Comparison of ENCODE assay signal across 8 cellular contexts in the genomic region with DNA sequence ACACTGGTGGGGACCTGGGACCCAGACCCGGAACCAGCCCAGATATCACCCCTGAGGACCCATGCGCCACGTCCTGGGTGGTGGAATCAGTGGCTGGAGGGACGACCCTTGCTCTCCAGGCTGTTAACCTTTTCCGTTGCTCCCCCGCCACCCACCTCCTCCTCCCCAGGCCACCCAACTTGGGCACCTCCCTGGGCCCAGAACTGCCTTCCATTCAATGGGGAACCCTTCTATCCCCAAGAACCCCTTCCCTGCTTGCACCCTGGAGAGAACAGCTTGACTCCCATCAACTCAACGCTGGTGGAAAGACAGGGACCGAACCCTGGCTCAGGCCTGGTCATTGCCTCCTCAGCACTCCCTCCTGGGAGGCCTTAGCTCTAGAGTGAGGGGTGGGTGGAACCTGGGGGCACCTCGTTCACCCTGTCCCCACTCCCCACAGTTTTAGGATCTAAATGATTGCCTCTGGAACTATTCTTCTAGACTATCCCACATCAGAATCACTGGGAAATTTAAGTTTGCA. TPM values are rescaled to one million over a fixed set of nuclear protein-coding genes. Genes with fewer than 3 reads are reported as not detected.
DNase-seq lines count a peak whose midpoint lies in the region; ATAC-seq, FAIRE-seq and TF ChIP-seq lines count a peak whose summit lies in the region.

No MANE protein-coding gene starts in this region.

- TF ChIP-seq EP300 in GM12878 (IDR thresholded peaks at IDR 0.05; ENCODE audit: borderline replicate concordance in 1 of 2, control insufficient read depth in 1 of 2, low read depth in 2 of 2, low read length in 2 of 2): no peak

- peak overlapping the region; percentile 83 to 96 for H3K18ac ChIP-seq in mesenchymal stem cell (ENCODE audit: low read depth in 1 of 2, low read length in 2 of 2)

- H3K4me2 ChIP-seq in GM12878 (ENCODE audit: control insufficient read depth, insufficient read depth): peak overlapping the region; percentile 75
- peak overlapping the region; percentile 82 for H3K4me2 ChIP-seq in mesenchymal stem cell (ENCODE audit: low read length, poor library complexity, severe bottlenecking)

- peak overlapping the region; percentile 86 for H3K4me3 Mint-ChIP-seq in activated naive CD4-positive, alpha-beta T cell treated with anti-CD3 and anti-CD28 coated beads, Interleukin-2, amount 50 U/mL, for 24 hours

- no peak for TF ChIP-seq POLR2A in GM12878 (IDR thresholded peaks at IDR 0.05; ENCODE audit: low read depth, low read length)

- peak overlapping the region; percentile 80 for H3K27ac Mint-ChIP-seq in activated naive CD4-positive, alpha-beta T cell treated with anti-CD3 and anti-CD28 coated beads, Interleukin-2, amount 50 U/mL, for 24 hours

- H2BK12ac ChIP-seq in mesenchymal stem cell (ENCODE audit: low read length in 2 of 2): peak overlapping the region; percentile 59 to 85

- H3K27me3 ChIP-seq in GM12878 (replicated peaks in 1 of 2; ENCODE audit: control insufficient read depth in 2 of 2, insufficient read depth in 2 of 2, low read length in 1 of 2) (no peaks in the 10 kb centered on the region), mesenchymal stem cell (ENCODE audit: control insufficient read depth in 1 of 2, insufficient read depth in 1 of 2, low read length in 2 of 2) (peaks cover 0 to 5% of the 10 kb centered on the region in 2 experiments)

- 67% methylated on average over 7 of the region's 9 CpGs for WGBS in GM12878 (ENCODE audit: insufficient coverage, insufficient replicate concordance, low lambda C conversion rate, missing lambda C conversion rate)
- WGBS in mesenchymal stem cell: 72% methylated on average over 9 of the region's 9 CpGs
- 60% methylated on average over 9 of the region's 9 CpGs for WGBS in urinary bladder

- no peaks in the 10 kb centered on the region for H4K20me1 ChIP-seq in GM12878 (ENCODE audit: control insufficient read depth, insufficient read depth)

- H2AK5ac ChIP-seq in mesenchymal stem cell (ENCODE audit: low read length, severe bottlenecking): peak overlapping the region; percentile 12

- H3K4ac ChIP-seq in mesenchymal stem cell (ENCODE audit: low read depth in 1 of 2, low read length in 2 of 2): peak overlapping the region; percentile 89 to 90

- peak overlapping the region; percentile 99 for H4K8ac ChIP-seq in mesenchymal stem cell (ENCODE audit: low read length)

- H3K36me3 Mint-ChIP-seq in activated naive CD4-positive, alpha-beta T cell treated with anti-CD3 and anti-CD28 coated beads, Interleukin-2, amount 50 U/mL, for 24 hours: no peaks in the 10 kb centered on the region

- DNase-seq in activated naive CD4-positive, alpha-beta T cell (lab: John Stamatoyannopoulos, UW): no peak
- DNase-seq in GM12878 (ENCODE audit: low read depth, low spot score) (no peak), mesenchymal stem cell (no peak), NCI-H128 (lab: John Stamatoyannopoulos, UW; ENCODE audit: unreplicated experiment) (no peak), NCI-H226 (no peak), NCI-H446 (lab: John Stamatoyannopoulos, UW) (no peak)

- no peaks in the 10 kb centered on the region for H3K9me3 Mint-ChIP-seq in activated naive CD4-positive, alpha-beta T cell treated with anti-CD3 and anti-CD28 coated beads, Interleukin-2, amount 50 U/mL, for 24 hours

- no peak for FAIRE-seq in GM12878 (lab: Jason Lieb, UNC)

- H3K4me1 ChIP-seq in GM12878 (ENCODE audit: control insufficient read depth, insufficient read depth, low read length) (peaks cover 17% of the 10 kb centered on the region), mesenchymal stem cell (ENCODE audit: control insufficient read depth, insufficient read depth, low read depth, low read length) (peaks cover 20% of the 10 kb centered on the region), urinary bladder (ENCODE audit: insufficient read depth) (no peaks in the 10 kb centered on the region)

- H3K79me1 ChIP-seq in mesenchymal stem cell (replicated peaks; ENCODE audit: low read length, poor library complexity, severe bottlenecking): no peaks in the 10 kb centered on the region

- no TSS peak for BruUV-seq in GM12878 (replicated peaks; lab: Mats Ljungman, UMichigan)

- CTCF ChIA-PET in GM12878 (lab: Yijun Ruan, JAX): interaction anchor here (0.6 to 9.5 kb wide), 23 partner anchors 10 to 137 kb away, joined by 3 to 174 read pairs (median 8); a partner anchor contains a TSS

- H3K27ac ChIP-seq in GM12878 (ENCODE audit: control insufficient read depth, insufficient read depth) (peak overlapping the region; percentile 22; the same call in 1 of the 2 replicates), mesenchymal stem cell (ENCODE audit: low read length, poor library complexity, severe bottlenecking) (no peak overlapping the region), urinary bladder (ENCODE audit: low read depth) (no peak overlapping the region)

- SMC1A ChIA-PET in GM12878 (lab: Charles Lee; ENCODE audit: uncharacterized antibody, unreplicated experiment): interaction anchor here (1.1 to 3.9 kb wide), 6 partner anchors 12 to 106 kb away, joined by 3 to 53 read pairs (median 4); no protein-coding TSS in a partner anchor

- H3K27me3 Mint-ChIP-seq in activated naive CD4-positive, alpha-beta T cell treated with anti-CD3 and anti-CD28 coated beads, Interleukin-2, amount 50 U/mL, for 24 hours: no peaks in the 10 kb centered on the region

- no peak overlapping the region; the same call in 1 of the 2 replicates for H3K9ac ChIP-seq in GM12878 (ENCODE audit: control insufficient read depth, insufficient read depth, low read length)
- H3K9ac ChIP-seq in mesenchymal stem cell (ENCODE audit: low read length): peak overlapping the region; percentile 88

- no peaks in the 10 kb centered on the region for H3K79me2 ChIP-seq in GM12878 (ENCODE audit: control insufficient read depth, insufficient read depth, low read length)

- H3K14ac ChIP-seq in mesenchymal stem cell (ENCODE audit: low read length in 2 of 2): peak overlapping the region in 1 of 2 experiments; percentile 82

- H2BK120ac ChIP-seq in mesenchymal stem cell (ENCODE audit: low read depth, low read length): peak overlapping the region; percentile 88

- H3K9me3 ChIP-seq in GM12878 (replicated peaks; ENCODE audit: control insufficient read depth, insufficient read depth, low read length): no peaks in the 10 kb centered on the region; the same call in 2 of the 3 replicates
- H3K9me3 ChIP-seq in mesenchymal stem cell (ENCODE audit: control insufficient read depth, low read length): no peaks in the 10 kb centered on the region

- RAD21 ChIA-PET in GM12878 (lab: Charles Lee; ENCODE audit: unreplicated experiment): interaction anchor here (0.6 to 3.0 kb wide), 11 partner anchors 16 to 111 kb away, joined by 3 to 72 read pairs (median 6); a partner anchor contains a TSS

- H2AFZ ChIP-seq in GM12878 (ENCODE audit: control insufficient read depth, low read depth, low read length): peak overlapping the region; percentile 66
- H2AFZ ChIP-seq in mesenchymal stem cell (ENCODE audit: low read depth, low read length): peak overlapping the region; percentile 79

- intact Hi-C loops in GM12878 (cut with micrococcal nuclease; ENCODE audit: unreplicated experiment): loop anchor here (1.0 to 2.0 kb wide), 3 partner anchors 36 to 107 kb away; no protein-coding TSS in a partner anchor

- ATAC-seq in GM12878: no peak

- peaks cover 49% of the 10 kb centered on the region for H3K4me1 Mint-ChIP-seq in activated naive CD4-positive, alpha-beta T cell treated with anti-CD3 and anti-CD28 coated beads, Interleukin-2, amount 50 U/mL, for 24 hours

- TF ChIP-seq RAD21 in GM12878 (IDR thresholded peaks at IDR 0.05; ENCODE audit: insufficient read depth, low read depth, low read length): no peak

- peak overlapping the region; percentile 98 for H4K91ac ChIP-seq in mesenchymal stem cell (ENCODE audit: low read length)

- H3K4me3 ChIP-seq in GM12878 (peak overlapping the region; percentile 37; the same call in 1 of the 2 replicates), mesenchymal stem cell (ENCODE audit: insufficient read depth in 1 of 2, low read depth in 1 of 2, low read length in 2 of 2) (peak overlapping the region; percentile 47 to 81), urinary bladder (ENCODE audit: low read depth, low read length) (peak overlapping the region; percentile 89)

- no peaks in the 10 kb centered on the region for H3K36me3 ChIP-seq in GM12878 (ENCODE audit: control insufficient read depth in 2 of 2, insufficient read depth in 2 of 2, low read length in 1 of 2)
- peaks cover 0 to 11% of the 10 kb centered on the region in 2 experiments for H3K36me3 ChIP-seq in mesenchymal stem cell (ENCODE audit: control insufficient read depth in 1 of 2, insufficient read depth in 2 of 2, low read depth in 1 of 2, low read length in 2 of 2)
- H3K36me3 ChIP-seq in urinary bladder (ENCODE audit: insufficient read depth): no peaks in the 10 kb centered on the region

- POLR2A ChIA-PET in GM12878 (lab: Charles Lee): interaction anchor here (0.6 to 1.7 kb wide), 4 partner anchors 17 to 76 kb away, joined by 3 to 12 read pairs (median 4); a partner anchor contains a TSS

- no peak overlapping the region for H3K23ac ChIP-seq in mesenchymal stem cell (ENCODE audit: low read length in 2 of 2)

- H2BK15ac ChIP-seq in mesenchymal stem cell (ENCODE audit: low read depth, poor library complexity, severe bottlenecking): peak overlapping the region; percentile 73

- no peak for TF ChIP-seq CTCF in GM12878 (IDR thresholded peaks at IDR 0.05 in 2 of 3, conservative IDR thresholded peaks at IDR 0.05 in 1 of 3; ENCODE audit: control insufficient read depth in 2 of 3, extremely low read depth in 1 of 3, insufficient read depth in 1 of 3, low read depth in 3 of 3, low read length in 3 of 3)

- peak overlapping the region; percentile 15 for H2BK5ac ChIP-seq in mesenchymal stem cell (ENCODE audit: low read depth, low read length, poor library complexity, severe bottlenecking)

- in situ Hi-C loops in GM12878 (cut with MboI): loop anchor here (5.0 kb wide), 2 partner anchors 38 to 68 kb away; a partner anchor contains a TSS

RNA-seq across cellular contexts. Expression of a gene that starts 5.7 kb away (rescaled TPM):
- total RNA-seq in GM12878 (2013; cell fraction: nucleolus; rRNA removed): 76.5 and 84.9 TPM in 2 replicates
- total RNA-seq in GM12878 (2014; rRNA removed) (61.5 and 70.0 TPM in 2 replicates), GM12878 (2014; rRNA removed; fragmentation: Illumina TruSeq; extraction: Trizol) (25.8 and 27.0 TPM in 2 replicates), GM12878 (2021) (69.5 and 72.6 TPM in 2 replicates), urinary bladder (18.1 TPM)
- polyA plus RNA-seq in GM12878 (2011; ENCODE audit: low read depth): 89.9 TPM
- polyA plus RNA-seq in GM12878 (2011; rRNA removed) (92.5 and 122 TPM in 2 replicates), GM12878 (2014; fragmentation: Illumina TruSeq; extraction: Trizol) (30.5 and 54.4 TPM in 2 replicates), GM12878 (2014; fragmentation: Nextera tagmentation; extraction: Ambion mirVana) (10 to 100 TPM; 44.8 to 49.3 TPM), GM12878 (2014; rRNA removed) (74.1 and 82.0 TPM in 2 replicates), GM12878 (2016; fragmentation: Nextera tagmentation; extraction: Ambion mirVana) (10 to 100 TPM; 51.1 to 57.2 TPM), urinary bladder (28.0 TPM)
- polyA plus RNA-seq in GM12878 (2011; cell fraction: cytosol; rRNA removed): 206 and 287 TPM in 2 replicates
- polyA plus RNA-seq in GM12878 (2011; cell fraction: nucleus; rRNA removed): 208 and 325 TPM in 2 replicates
- polyA plus RNA-seq in GM12878 (2012): 178 and 191 TPM in 2 replicates
- polyA minus RNA-seq in GM12878 (2011; rRNA and poly(A)+ RNA removed): 37.9 and 97.9 TPM in 2 replicates
- 52.2 and 53.5 TPM in 2 replicates for polyA minus RNA-seq in GM12878 (2011; cell fraction: cytosol; rRNA and poly(A)+ RNA removed)
- 55.2 and 62.4 TPM in 2 replicates for polyA minus RNA-seq in GM12878 (2011; cell fraction: nucleus; rRNA and poly(A)+ RNA removed)
- 5.7 TPM for polyA plus RNA-seq in mesenchymal stem cell (2013, experiment 1 of 2)
- 5.9 TPM for polyA plus RNA-seq in mesenchymal stem cell (2013, experiment 2 of 2)

RNA-seq across cellular contexts. Expression of a gene that starts 13.4 kb away (rescaled TPM):
- total RNA-seq in GM12878 (2013; cell fraction: nucleolus; rRNA removed): 0.19 and 0.24 TPM in 2 replicates
- total RNA-seq in GM12878 (2014; rRNA removed): 0.11 and 0.33 TPM in 2 replicates
- 0.18 and 0.31 TPM in 2 replicates for total RNA-seq in GM12878 (2014; rRNA removed; fragmentation: Illumina TruSeq; extraction: Trizol)
- total RNA-seq in GM12878 (2021): 0.31 and 0.35 TPM in 2 replicates
- polyA plus RNA-seq in GM12878 (2011; ENCODE audit: low read depth): not detected
- 0.01 and 0.03 TPM in 2 replicates for polyA plus RNA-seq in GM12878 (2011; rRNA removed)
- polyA plus RNA-seq in GM12878 (2011; cell fraction: cytosol; rRNA removed): 0.01 and 0.05 TPM in 2 replicates
- polyA plus RNA-seq in GM12878 (2011; cell fraction: nucleus; rRNA removed): 0.42 and 0.53 TPM in 2 replicates
- polyA plus RNA-seq in GM12878 (2012): 0.83 and 1.1 TPM in 2 replicates
- 0.06 TPM in 1 of 2 replicates, not detected in the other for polyA plus RNA-seq in GM12878 (2014; fragmentation: Illumina TruSeq; extraction: Trizol)
- under 1 TPM in 1 of 2 experiments, not detected in 1; 0.04 TPM for polyA plus RNA-seq in GM12878 (2014; fragmentation: Nextera tagmentation; extraction: Ambion mirVana)
- 0.35 and 0.39 TPM in 2 replicates for polyA plus RNA-seq in GM12878 (2014; rRNA removed)
- under 1 TPM; 0.13 to 0.36 TPM for polyA plus RNA-seq in GM12878 (2016; fragmentation: Nextera tagmentation; extraction: Ambion mirVana)
- 0.07 and 0.67 TPM in 2 replicates for polyA minus RNA-seq in GM12878 (2011; rRNA and poly(A)+ RNA removed)
- 0.27 TPM in 1 of 2 replicates, not detected in the other for polyA minus RNA-seq in GM12878 (2011; cell fraction: cytosol; rRNA and poly(A)+ RNA removed)
- polyA minus RNA-seq in GM12878 (2011; cell fraction: nucleus; rRNA and poly(A)+ RNA removed): 0.60 and 0.67 TPM in 2 replicates
- polyA plus RNA-seq in mesenchymal stem cell (2013, experiment 1 of 2): 0.01 TPM
- polyA plus RNA-seq in mesenchymal stem cell (2013, experiment 2 of 2): 0.01 TPM
- 0.32 TPM for total RNA-seq in urinary bladder
- 0.82 TPM for polyA plus RNA-seq in urinary bladder

RNA-seq across cellular contexts. Expression of a gene that starts 23.0 kb away (rescaled TPM):
- not detected in 2 replicates for total RNA-seq in GM12878 (2013; cell fraction: nucleolus; rRNA removed)
- total RNA-seq in GM12878 (2014; rRNA removed) (not detected in 2 replicates), GM12878 (2014; rRNA removed; fragmentation: Illumina TruSeq; extraction: Trizol) (not detected in 2 replicates), GM12878 (2021) (not detected in 2 replicates), urinary bladder (7.2 TPM)
- polyA plus RNA-seq in GM12878 (2011; ENCODE audit: low read depth): 0.14 TPM
- polyA plus RNA-seq in GM12878 (2011; rRNA removed) (not detected in 2 replicates), GM12878 (2014; fragmentation: Illumina TruSeq; extraction: Trizol) (not detected in 2 replicates), GM12878 (2014; fragmentation: Nextera tagmentation; extraction: Ambion mirVana) (not detected), GM12878 (2014; rRNA removed) (not detected in 2 replicates), GM12878 (2016; fragmentation: Nextera tagmentation; extraction: Ambion mirVana) (not detected), urinary bladder (8.3 TPM)
- 0.01 TPM in 1 of 2 replicates, not detected in the other for polyA plus RNA-seq in GM12878 (2011; cell fraction: cytosol; rRNA removed)
- not detected in 2 replicates for polyA plus RNA-seq in GM12878 (2011; cell fraction: nucleus; rRNA removed)
- 0.20 and 0.36 TPM in 2 replicates for polyA plus RNA-seq in GM12878 (2012)
- not detected in 2 replicates for polyA minus RNA-seq in GM12878 (2011; rRNA and poly(A)+ RNA removed)
- not detected in 2 replicates for polyA minus RNA-seq in GM12878 (2011; cell fraction: cytosol; rRNA and poly(A)+ RNA removed)
- not detected in 2 replicates for polyA minus RNA-seq in GM12878 (2011; cell fraction: nucleus; rRNA and poly(A)+ RNA removed)
- not detected for polyA plus RNA-seq in mesenchymal stem cell (2013, experiment 1 of 2)
- not detected for polyA plus RNA-seq in mesenchymal stem cell (2013, experiment 2 of 2)

RNA-seq across cellular contexts. Expression of a gene that starts 35.9 kb away (rescaled TPM):
- total RNA-seq in GM12878 (2013; cell fraction: nucleolus; rRNA removed): 8.7 and 11.1 TPM in 2 replicates
- total RNA-seq in GM12878 (2014; rRNA removed) (21.6 and 28.5 TPM in 2 replicates), GM12878 (2014; rRNA removed; fragmentation: Illumina TruSeq; extraction: Trizol) (15.1 and 15.9 TPM in 2 replicates), GM12878 (2021) (31.6 and 33.1 TPM in 2 replicates), urinary bladder (9.8 TPM)
- polyA plus RNA-seq in GM12878 (2011; ENCODE audit: low read depth): 12.2 TPM
- polyA plus RNA-seq in GM12878 (2011; rRNA removed) (15.5 and 27.3 TPM in 2 replicates), GM12878 (2014; fragmentation: Illumina TruSeq; extraction: Trizol) (4.8 and 14.3 TPM in 2 replicates), GM12878 (2014; fragmentation: Nextera tagmentation; extraction: Ambion mirVana) (1 to 10 TPM; 1.0 to 2.4 TPM), GM12878 (2014; rRNA removed) (31.7 and 35.2 TPM in 2 replicates), GM12878 (2016; fragmentation: Nextera tagmentation; extraction: Ambion mirVana) (10 to 100 TPM; 53.7 to 54.4 TPM), urinary bladder (22.8 TPM)
- 46.8 and 56.3 TPM in 2 replicates for polyA plus RNA-seq in GM12878 (2011; cell fraction: cytosol; rRNA removed)
- polyA plus RNA-seq in GM12878 (2011; cell fraction: nucleus; rRNA removed): 79.2 and 92.0 TPM in 2 replicates
- 21.6 and 22.1 TPM in 2 replicates for polyA plus RNA-seq in GM12878 (2012)
- 24.2 and 39.7 TPM in 2 replicates for polyA minus RNA-seq in GM12878 (2011; rRNA and poly(A)+ RNA removed)
- 15.9 and 22.9 TPM in 2 replicates for polyA minus RNA-seq in GM12878 (2011; cell fraction: cytosol; rRNA and poly(A)+ RNA removed)
- polyA minus RNA-seq in GM12878 (2011; cell fraction: nucleus; rRNA and poly(A)+ RNA removed): 12.2 and 14.4 TPM in 2 replicates
- 11.3 TPM for polyA plus RNA-seq in mesenchymal stem cell (2013, experiment 1 of 2)
- polyA plus RNA-seq in mesenchymal stem cell (2013, experiment 2 of 2): 11.1 TPM

RNA-seq across cellular contexts. Expression of a gene that starts 36.0 kb away (rescaled TPM):
- total RNA-seq in GM12878 (2013; cell fraction: nucleolus; rRNA removed): 2.1 and 4.9 TPM in 2 replicates
- total RNA-seq in GM12878 (2014; rRNA removed) (35.9 and 40.7 TPM in 2 replicates), GM12878 (2014; rRNA removed; fragmentation: Illumina TruSeq; extraction: Trizol) (13.7 and 14.6 TPM in 2 replicates), GM12878 (2021) (26.6 and 31.7 TPM in 2 replicates), urinary bladder (29.1 TPM)
- 19.7 TPM for polyA plus RNA-seq in GM12878 (2011; ENCODE audit: low read depth)
- polyA plus RNA-seq in GM12878 (2011; rRNA removed) (6.8 and 14.3 TPM in 2 replicates), GM12878 (2014; fragmentation: Illumina TruSeq; extraction: Trizol) (4.8 and 11.5 TPM in 2 replicates), GM12878 (2014; fragmentation: Nextera tagmentation; extraction: Ambion mirVana) (10 to 100 TPM in 1 of 2 experiments, 1 to 10 TPM in 1; 2.8 to 10.2 TPM), GM12878 (2014; rRNA removed) (41.9 and 48.1 TPM in 2 replicates), GM12878 (2016; fragmentation: Nextera tagmentation; extraction: Ambion mirVana) (10 to 100 TPM; 31.4 to 42.5 TPM), urinary bladder (91.8 TPM)
- 32.2 and 43.9 TPM in 2 replicates for polyA plus RNA-seq in GM12878 (2011; cell fraction: cytosol; rRNA removed)
- 23.6 and 24.4 TPM in 2 replicates for polyA plus RNA-seq in GM12878 (2011; cell fraction: nucleus; rRNA removed)
- polyA plus RNA-seq in GM12878 (2012): 32.7 and 35.7 TPM in 2 replicates
- 3.3 and 14.3 TPM in 2 replicates for polyA minus RNA-seq in GM12878 (2011; rRNA and poly(A)+ RNA removed)
- 14.7 and 14.8 TPM in 2 replicates for polyA minus RNA-seq in GM12878 (2011; cell fraction: cytosol; rRNA and poly(A)+ RNA removed)
- polyA minus RNA-seq in GM12878 (2011; cell fraction: nucleus; rRNA and poly(A)+ RNA removed): 3.3 and 5.1 TPM in 2 replicates
- 159 TPM for polyA plus RNA-seq in mesenchymal stem cell (2013, experiment 1 of 2)
- 165 TPM for polyA plus RNA-seq in mesenchymal stem cell (2013, experiment 2 of 2)

Comparison
In these comparisons a context has a peak if more than half of its experiments do, and no peak if none do; other contexts are left out.
1. H3K4me3 ChIP-seq: peak in every context shown above with its lines; median percentile 89 in urinary bladder; 64 in mesenchymal stem cell; 37 in GM12878.